Comparison of ENCODE assay signal across 31 cellular contexts in genomic region chr2:95269036-95269680, GRCh38. TPM values are rescaled to one million over a fixed set of nuclear protein-coding genes. Genes with fewer than 3 reads are reported as not detected.
A peak's percentile ranks its signal among the peaks of the same experiment; 100 is the strongest.
DNase-seq lines count a peak whose midpoint lies in the region; ATAC-seq, FAIRE-seq and TF ChIP-seq lines count a peak whose summit lies in the region.
"Had no signal": no experiment of that assay in that cellular context is flagged by ENCODE, and none has a peak within 500 bp of the region (broad histone marks: within the 10 kb centered on the region; RNA-seq: fewer than 3 reads in every experiment).

No MANE protein-coding gene starts in this region.

- no peak overlapping the region for H3K27ac ChIP-seq in spleen
- H3K27ac ChIP-seq: gastroesophageal sphincter, hepatocyte, transverse colon had no signal

- H3K4me1 Mint-ChIP-seq in activated CD8-positive, alpha-beta memory T cell treated with anti-CD3 and anti-CD28 coated beads, Interleukin-2, amount 10 ng/mL, durations not matched to agents 7 days and 5 days = no peaks in the 10 kb centered on the region

- H3K9me3 Mint-ChIP-seq in activated CD8-positive, alpha-beta memory T cell treated with anti-CD3 and anti-CD28 coated beads, Interleukin-2, amount 10 ng/mL, durations not matched to agents 7 days and 5 days (ENCODE audit: low read depth) = no peaks in the 10 kb centered on the region
- H3K9me3 Mint-ChIP-seq: activated T-cell treated with anti-CD3 and anti-CD28 coated beads, Interleukin-2, amount 50 U/mL, for 72 hours; brain; GM23338 had no signal

- CTCF ChIA-PET in activated CD8-positive, alpha-beta memory T cell treated with anti-CD3 and anti-CD28 coated beads, Interleukin-2, amount 10 ng/mL, durations not matched to agents 7 days and 5 days (lab: Charles Lee) = interaction anchor here (0.6 kb wide), 1 partner anchor 8 kb away, joined by 3 read pairs; no protein-coding TSS in a partner anchor

- H3K36me3 Mint-ChIP-seq in activated CD8-positive, alpha-beta memory T cell treated with anti-CD3 and anti-CD28 coated beads, Interleukin-2, amount 10 ng/mL, durations not matched to agents 7 days and 5 days = no peaks in the 10 kb centered on the region
- H3K36me3 Mint-ChIP-seq: brain had no signal

- H3K36me3 ChIP-seq in spleen = no peaks in the 10 kb centered on the region
- H3K36me3 ChIP-seq: gastroesophageal sphincter, transverse colon had no signal

- no peaks in the 10 kb centered on the region for H3K4me1 ChIP-seq in spleen

- H3K4me3 ChIP-seq in spleen = no peak overlapping the region
- H3K4me3 ChIP-seq: gastroesophageal sphincter, GM23338, hepatocyte, transverse colon had no signal

- no peak for ATAC-seq in activated CD8-positive, alpha-beta memory T cell treated with anti-CD3 and anti-CD28 coated beads, Interleukin-2, amount 10 ng/mL, durations not matched to agents 7 days and 5 days
- no peak for ATAC-seq in sciatic nerve
- ATAC-seq: activated T-cell treated with anti-CD3 and anti-CD28 coated beads, Interleukin-2, amount 50 U/mL, for 72 hours; gastroesophageal sphincter; GM23338; right cardiac atrium had no signal

- TF ChIP-seq CTCF in spleen (IDR thresholded peaks at IDR 0.05 in 8 of 11, conservative IDR thresholded peaks at IDR 0.05 in 3 of 11) (no peak), GM10266 (IDR thresholded peaks at IDR 0.05; ENCODE audit: control insufficient read depth, insufficient read depth, low read depth, missing control alignments) (no peak)

- peak; percentile 26 for DNase-seq in activated CD8-positive, alpha-beta memory T cell treated with anti-CD3 and anti-CD28 coated beads, Interleukin-2, amount 50 U/mL, for 48 hours
- DNase-seq in activated CD8-positive, alpha-beta memory T cell treated with anti-CD3 and anti-CD28 coated beads, Interleukin-2, amount 10 ng/mL, durations not matched to agents 7 days and 5 days = no peak
- DNase-seq in HTR-8/SVneo (ENCODE audit: insufficient read length, low spot score) (no peak), head of caudate nucleus (peak in 23 of 42 donors; percentile 0 to 35 (median 9)), spleen (peak; percentile 53), GM10266 (ENCODE audit: extremely low spot score) (no peak), dermis blood vessel endothelial cell (no peak), sciatic nerve (ENCODE audit: low spot score) (no peak)
- DNase-seq: activated CD4-positive, alpha-beta T cell treated with anti-CD3 and anti-CD28 coated beads for 48 hours; activated naive CD4-positive, alpha-beta T cell treated with anti-CD3 and anti-CD28 coated beads, Interleukin-2, amount 50 U/mL, for 16 hours; activated T-cell treated with anti-CD3 and anti-CD28 coated beads, Interleukin-2, amount 50 U/mL, for 72 hours; amniotic stem cell; effector CD4-positive, alpha-beta T cell; IMR-90; NCI-H146; NCI-H226; NCI-H526 treated with DMSO at 0.1 percent for 48 hours; NK-92 treated with Interleukin-12 subunit alpha and Interleukin-12 subunit beta, amount 100 ng/mL, for 24 hours; right cardiac atrium; stimulated activated CD4-positive, alpha-beta T cell treated with anti-CD3 and anti-CD28 coated beads, Interleukin-12 subunit alpha, Interleukin-12 subunit beta, amount 100 ng/mL, for 4 hours; stimulated activated CD4-positive, alpha-beta T cell treated with anti-CD3 and anti-CD28 coated beads, Interleukin-2, amount 100 ng/mL, for 48 hours; transverse colon had no signal

- intact Hi-C loops in head of caudate nucleus (cut with DNase I) (loop anchor here (5.0 kb wide), 1 partner anchor 103 kb away; no protein-coding TSS in a partner anchor), spleen (cut with DNase I; ENCODE audit: low total_unique reads) (no loop called here), sciatic nerve (cut with DNase I) (no loop called here)

- 92 to 95% (median 92%) methylated on average over 10 of the region's 10 CpGs for WGBS in spleen, 5 donors

- TF ChIP-seq POLR2A in spleen (IDR thresholded peaks at IDR 0.05) = no peak

- H3K27me3 Mint-ChIP-seq in activated CD8-positive, alpha-beta memory T cell treated with anti-CD3 and anti-CD28 coated beads, Interleukin-2, amount 10 ng/mL, durations not matched to agents 7 days and 5 days = no peaks in the 10 kb centered on the region
- H3K27me3 Mint-ChIP-seq: brain had no signal

- no peak overlapping the region for H3K27ac Mint-ChIP-seq in activated CD8-positive, alpha-beta memory T cell treated with anti-CD3 and anti-CD28 coated beads, Interleukin-2, amount 10 ng/mL, durations not matched to agents 7 days and 5 days
- H3K27ac Mint-ChIP-seq: activated T-cell treated with anti-CD3 and anti-CD28 coated beads, Interleukin-2, amount 50 U/mL, for 72 hours; brain; GM23338 had no signal

- no peaks in the 10 kb centered on the region for H3K9me3 ChIP-seq in spleen
- H3K9me3 ChIP-seq: gastroesophageal sphincter, transverse colon had no signal

- no peak overlapping the region for H3K4me3 Mint-ChIP-seq in activated CD8-positive, alpha-beta memory T cell treated with anti-CD3 and anti-CD28 coated beads, Interleukin-2, amount 10 ng/mL, durations not matched to agents 7 days and 5 days
- H3K4me3 Mint-ChIP-seq: activated T-cell treated with anti-CD3 and anti-CD28 coated beads, Interleukin-2, amount 50 U/mL, for 72 hours; brain; GM23338 had no signal

- no peaks in the 10 kb centered on the region for H3K27me3 ChIP-seq in spleen (replicated peaks in 1 of 7)
- H3K27me3 ChIP-seq: gastroesophageal sphincter, hepatocyte, transverse colon had no signal

- peak; percentile 49 for FAIRE-seq in HTR-8/SVneo (lab: Jason Lieb, UNC)
- FAIRE-seq: A204.1, G401.6 had no signal

RNA-seq across cellular contexts. Expression of gene PROM2, which starts 5.1 kb away (rescaled TPM):
- under 1 TPM in 1 of 2 experiments, not detected in 1; 0.82 TPM for total RNA-seq in activated CD8-positive, alpha-beta memory T cell treated with anti-CD3 and anti-CD28 coated beads, Interleukin-2, amount 10 ng/mL, durations not matched to agents 7 days and 5 days
- total RNA-seq in spleen (1 to 10 TPM in 6 of 7 donors, under 1 TPM in 1; 0.50 to 4.9 (median 2.7) TPM), dermis blood vessel endothelial cell (0.05 and 0.34 TPM in 2 replicates), sciatic nerve (3.0 TPM)
- polyA plus RNA-seq in spleen = under 1 TPM; 0.21 to 0.74 (median 0.52) TPM
- total RNA-seq: IMR-90 had no signal

RNA-seq across cellular contexts. Expression of gene KCNIP3, which starts 28.0 kb away (rescaled TPM):
- total RNA-seq in activated CD8-positive, alpha-beta memory T cell treated with anti-CD3 and anti-CD28 coated beads, Interleukin-2, amount 10 ng/mL, durations not matched to agents 7 days and 5 days = not detected
- 1 to 10 TPM; 2.6 to 5.2 (median 4.2) TPM for total RNA-seq in spleen
- polyA plus RNA-seq in spleen = 1 to 10 TPM in 1 of 3 donors, under 1 TPM in 2; 0.59 to 1.8 (median 0.85) TPM
- 0.14 and 0.51 TPM in 2 replicates for total RNA-seq in dermis blood vessel endothelial cell
- total RNA-seq in sciatic nerve = 13.9 TPM
- total RNA-seq: activated T-cell treated with anti-CD3 and anti-CD28 coated beads, Interleukin-2, amount 50 U/mL, for 72 hours; lung microvascular endothelial cell; T-helper 2 cell treated with Interferon-gamma antibody and Interleukin-4, amounts not matched to agents 100 ng/mL and 5 ng/mL, for 36 hours had no signal
- polyA plus RNA-seq: neural cell had no signal

Comparison
In these comparisons a context has a peak if more than half of its experiments do, and no peak if none do; other contexts are left out.
1. DNase-seq: peak in activated CD8-positive, alpha-beta memory T cell treated with anti-CD3 and anti-CD28 coated beads, Interleukin-2, amount 50 U/mL, for 48 hours (single experiment), head of caudate nucleus (23 of 42) and spleen (single experiment); none in activated CD8-positive, alpha-beta memory T cell treated with anti-CD3 and anti-CD28 coated beads, Interleukin-2, amount 10 ng/mL, durations not matched to agents 7 days and 5 days (single experiment), HTR-8/SVneo (single experiment), GM10266 (single experiment), dermis blood vessel endothelial cell (single experiment) and sciatic nerve (single experiment).